10 cellular contexts compared by ENCODE assay signal in the genomic region with DNA sequence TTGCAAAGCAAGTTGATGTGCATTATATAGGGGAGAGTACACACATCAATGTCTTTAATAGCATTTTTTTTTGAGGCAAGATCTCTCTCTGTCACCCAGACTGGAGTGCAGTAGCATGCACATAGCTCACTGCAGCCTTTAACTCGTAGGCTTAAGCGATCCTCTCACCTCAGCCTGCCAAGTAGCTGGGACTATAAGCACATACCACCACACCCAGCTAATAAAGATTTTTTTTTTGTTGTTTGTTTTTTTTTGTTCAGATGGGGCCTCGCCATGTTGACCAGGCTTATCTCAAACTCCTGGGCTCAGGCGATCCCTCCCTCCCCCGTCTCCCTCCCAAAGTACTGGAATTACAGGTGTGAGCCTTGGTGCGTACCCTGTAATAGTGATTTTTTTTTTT. TPM values are rescaled to one million over a fixed set of nuclear protein-coding genes. Genes with fewer than 3 reads are reported as not detected.
DNase-seq lines count a peak whose midpoint lies in the region; ATAC-seq and TF ChIP-seq lines count a peak whose summit lies in the region.
"Had no signal": no experiment of that assay in that cellular context is flagged by ENCODE, and none has a peak within 500 bp of the region (broad histone marks: within the 10 kb centered on the region; RNA-seq: fewer than 3 reads in every experiment).

No MANE protein-coding gene starts in this region.

- no peak for DNase-seq in CD8-positive, alpha-beta T cell
- DNase-seq in natural killer cell treated with Interleukin-12 subunit alpha and Interleukin-12 subunit beta and Interleukin-15 and Interleukin-18, amount 100 ng/mL, for 72 hours (ENCODE audit: low spot score): no peak
- DNase-seq in ovary (no peak), NCI-H2081 treated with DMSO at 0.1 percent for 48 hours (lab: John Stamatoyannopoulos, UW) (no peak), NOMO-1 treated with DMSO at 0.1 percent for 48 hours (lab: John Stamatoyannopoulos, UW; ENCODE audit: unreplicated experiment) (no peak), inferior parietal cortex (ENCODE audit: extremely low spot score) (no peak)
- DNase-seq: left ventricle myocardium superior; NK-92 treated with Interleukin-12 subunit alpha and Interleukin-12 subunit beta, amount 100 ng/mL, for 24 hours had no signal

- peaks cover 56% of the 10 kb centered on the region for H3K4me1 Mint-ChIP-seq in CD8-positive, alpha-beta T cell (ENCODE audit: low read depth)
- H3K4me1 Mint-ChIP-seq in brain: peaks cover 52% of the 10 kb centered on the region
- H3K4me1 Mint-ChIP-seq in natural killer cell treated with Interleukin-12 subunit alpha and Interleukin-12 subunit beta and Interleukin-15 and Interleukin-18, amount 100 ng/mL, for 72 hours (ENCODE audit: low read depth in 2 of 2): peaks cover 25 to 29% of the 10 kb centered on the region in 2 donors

- no peaks in the 10 kb centered on the region for H3K9me3 Mint-ChIP-seq in CD8-positive, alpha-beta T cell
- peaks cover 0 to 10% (median 3%) of the 10 kb centered on the region in 5 experiments for H3K9me3 Mint-ChIP-seq in brain
- H3K9me3 Mint-ChIP-seq in natural killer cell treated with Interleukin-12 subunit alpha and Interleukin-12 subunit beta and Interleukin-15 and Interleukin-18, amount 100 ng/mL, for 72 hours: no peaks in the 10 kb centered on the region

- H3K4me2 ChIP-seq in KMS-11: peak overlapping the region; percentile 69; the same call in 1 of the 2 replicates

- H4K20me1 ChIP-seq in KMS-11 (ENCODE audit: insufficient read depth): no peaks in the 10 kb centered on the region

- H3K4me3 ChIP-seq in CD8-positive, alpha-beta T cell (ENCODE audit: low read depth, low read length): no peak overlapping the region
- H3K4me3 ChIP-seq in KMS-11 (IDR thresholded peaks at IDR 0.05; ENCODE audit: insufficient read depth, low read depth, low read length): no peak overlapping the region
- H3K4me3 ChIP-seq in ovary: no peak overlapping the region

- no peak overlapping the region for H2AFZ ChIP-seq in KMS-11 (ENCODE audit: low read depth)

- 88 to 93% (median 89%) methylated on average over 6 of the region's 6 CpGs for WGBS in ovary, 3 donors

- no peaks in the 10 kb centered on the region for H3K9me3 ChIP-seq in CD8-positive, alpha-beta T cell (ENCODE audit: low read length)
- H3K9me3 ChIP-seq in ovary: no peaks in the 10 kb centered on the region

- H3K36me3 ChIP-seq in CD8-positive, alpha-beta T cell (ENCODE audit: insufficient read depth, low read length): no peaks in the 10 kb centered on the region
- H3K36me3 ChIP-seq in KMS-11 (ENCODE audit: insufficient read depth) (no peaks in the 10 kb centered on the region), ovary (no peaks in the 10 kb centered on the region)

- ATAC-seq in CD8-positive, alpha-beta T cell: no peak
- ATAC-seq in natural killer cell treated with Interleukin-12 subunit alpha and Interleukin-12 subunit beta and Interleukin-15 and Interleukin-18, amount 100 ng/mL, for 72 hours: no peak
- ATAC-seq: left ventricle myocardium superior had no signal

- H3K27me3 Mint-ChIP-seq in CD8-positive, alpha-beta T cell (ENCODE audit: low read depth): no peaks in the 10 kb centered on the region
- H3K27me3 Mint-ChIP-seq in brain: peaks cover 10% of the 10 kb centered on the region
- H3K27me3 Mint-ChIP-seq in natural killer cell treated with Interleukin-12 subunit alpha and Interleukin-12 subunit beta and Interleukin-15 and Interleukin-18, amount 100 ng/mL, for 72 hours: no peaks in the 10 kb centered on the region

- H3K27ac ChIP-seq in CD8-positive, alpha-beta T cell (ENCODE audit: low read depth, low read length): no peak overlapping the region
- no peak overlapping the region for H3K27ac ChIP-seq in KMS-11
- H3K27ac ChIP-seq in ovary: no peak overlapping the region

- H3K4me3 Mint-ChIP-seq in CD8-positive, alpha-beta T cell: peak overlapping the region; percentile 97
- H3K4me3 Mint-ChIP-seq in brain: peak overlapping the region; percentile 87 to 99 (median 97)
- peak overlapping the region; percentile 96 for H3K4me3 Mint-ChIP-seq in natural killer cell treated with Interleukin-12 subunit alpha and Interleukin-12 subunit beta and Interleukin-15 and Interleukin-18, amount 100 ng/mL, for 72 hours

- peak overlapping the region; percentile 96 for H3K27ac Mint-ChIP-seq in CD8-positive, alpha-beta T cell
- peak overlapping the region in 3 of 5 experiments; percentile 82 to 98 (median 92) for H3K27ac Mint-ChIP-seq in brain
- H3K27ac Mint-ChIP-seq in natural killer cell treated with Interleukin-12 subunit alpha and Interleukin-12 subunit beta and Interleukin-15 and Interleukin-18, amount 100 ng/mL, for 72 hours: peak overlapping the region; percentile 16 to 98

- H3K4me1 ChIP-seq in CD8-positive, alpha-beta T cell (ENCODE audit: insufficient read depth, low read length): peaks cover 22% of the 10 kb centered on the region
- peaks cover 17% of the 10 kb centered on the region for H3K4me1 ChIP-seq in KMS-11 (ENCODE audit: low read depth, poor library complexity, severe bottlenecking)
- H3K4me1 ChIP-seq in ovary (ENCODE audit: insufficient read depth): peaks cover 2% of the 10 kb centered on the region

- CTCF ChIA-PET in CD8-positive, alpha-beta T cell (lab: Charles Lee): interaction anchor here (0.7 to 1.5 kb wide), 2 partner anchors 25 to 575 kb away, joined by 3 to 4 read pairs; no protein-coding TSS in a partner anchor

- POLR2A ChIA-PET in CD8-positive, alpha-beta T cell (lab: Charles Lee): interaction anchor here (1.5 to 3.2 kb wide), 2 partner anchors 39 to 483 kb away, joined by 3 to 19 read pairs; no protein-coding TSS in a partner anchor

- TF ChIP-seq EP300 in ovary (IDR thresholded peaks at IDR 0.05): no peak

- H3K36me3 Mint-ChIP-seq in CD8-positive, alpha-beta T cell: peaks cover 39% of the 10 kb centered on the region
- H3K36me3 Mint-ChIP-seq in brain: peaks cover 32% of the 10 kb centered on the region
- H3K36me3 Mint-ChIP-seq in natural killer cell treated with Interleukin-12 subunit alpha and Interleukin-12 subunit beta and Interleukin-15 and Interleukin-18, amount 100 ng/mL, for 72 hours: peaks cover 5% of the 10 kb centered on the region

- no peak for TF ChIP-seq POLR2A in ovary (IDR thresholded peaks at IDR 0.05)

- no peaks in the 10 kb centered on the region for H3K27me3 ChIP-seq in CD8-positive, alpha-beta T cell (ENCODE audit: insufficient read depth, low read length)
- no peaks in the 10 kb centered on the region for H3K27me3 ChIP-seq in KMS-11 (ENCODE audit: insufficient read depth, low read depth)
- no peaks in the 10 kb centered on the region for H3K27me3 ChIP-seq in ovary

- no peak overlapping the region for H3K9ac ChIP-seq in KMS-11

- intact Hi-C loops in CD8-positive, alpha-beta T cell (cut with DNase I, micrococcal nuclease): loop anchor here in 1 of 2 experiments (5.0 kb wide), 2 partner anchors 40 to 490 kb away; no protein-coding TSS in a partner anchor
- intact Hi-C loops in ovary (cut with DNase I): no loop called here

- TF ChIP-seq CTCF in CD8-positive, alpha-beta T cell (IDR thresholded peaks at IDR 0.05): no peak
- no peak for TF ChIP-seq CTCF in KMS-11 (conservative IDR thresholded peaks at IDR 0.05; ENCODE audit: low read depth, low read length)
- no peak for TF ChIP-seq CTCF in brain (conservative IDR thresholded peaks at IDR 0.05)
- no peak for TF ChIP-seq CTCF in ovary (IDR thresholded peaks at IDR 0.05)

- H3K79me2 ChIP-seq in KMS-11 (ENCODE audit: insufficient read depth, low read depth): peaks cover 14% of the 10 kb centered on the region; the same call in 1 of the 2 replicates

RNA-seq across cellular contexts. Expression of gene UMAD1, which starts 1.5 kb away (rescaled TPM):
- 10 to 100 TPM; 11.1 to 11.2 TPM for total RNA-seq in CD8-positive, alpha-beta T cell
- polyA plus RNA-seq in brain (ENCODE audit: insufficient read depth, low read depth, low replicate concordance): 12.0 TPM
- total RNA-seq in natural killer cell treated with Interleukin-12 subunit alpha and Interleukin-12 subunit beta and Interleukin-15 and Interleukin-18, amount 100 ng/mL, for 72 hours: 10 to 100 TPM in 1 of 2 donors, 1 to 10 TPM in 1; 9.3 to 11.4 TPM
- total RNA-seq in ovary: 10 to 100 TPM; 10.4 to 19.1 (median 16.2) TPM
- polyA plus RNA-seq in ovary: 10 to 100 TPM; 12.6 to 16.6 TPM
